28 cellular contexts compared by ENCODE assay signal in genomic region chr5:137096149-137097103, GRCh38.
A peak's percentile ranks its signal among the peaks of the same experiment; 100 is the strongest.
DNase-seq lines count a peak whose midpoint lies in the region; ATAC-seq, FAIRE-seq and TF ChIP-seq lines count a peak whose summit lies in the region.
"Had no signal": no experiment of that assay in that cellular context is flagged by ENCODE, and none has a peak within 500 bp of the region (broad histone marks: within the 10 kb centered on the region; RNA-seq: fewer than 3 reads in every experiment).

No MANE protein-coding gene starts in this region.

- TF ChIP-seq RAD21 in K562 (CRISPR knock-in tag; conservative IDR thresholded peaks at IDR 0.05 in 1 of 2, IDR thresholded peaks at IDR 0.05 in 1 of 2) (no peak), HepG2 (CRISPR knock-in tag; IDR thresholded peaks at IDR 0.05) (no peak)

- POLR2A ChIA-PET in K562 (lab: Yijun Ruan, JAX): interaction anchor here (0.6 to 1.1 kb wide), 2 partner anchors 12 to 146 kb away, joined by 4 to 5 read pairs; no protein-coding TSS in a partner anchor
- POLR2A ChIA-PET in T-cell (lab: Charles Lee): no interaction called here
- POLR2A ChIA-PET in HepG2 (lab: Yijun Ruan, JAX): no interaction called here

- H3K36me3 ChIP-seq in K562 (ENCODE audit: control insufficient read depth, insufficient read depth, low read length): no peaks in the 10 kb centered on the region
- H3K36me3 ChIP-seq in HepG2 (replicated peaks in 1 of 2; ENCODE audit: control insufficient read depth in 1 of 2, insufficient read depth in 2 of 2, low read length in 2 of 2): no peaks in the 10 kb centered on the region
- H3K36me3 ChIP-seq: esophagus squamous epithelium, spleen, thoracic aorta had no signal

- TF ChIP-seq POLR2A in K562 (conservative IDR thresholded peaks at IDR 0.05): no peak
- TF ChIP-seq POLR2A in HepG2 (IDR thresholded peaks at IDR 0.05; ENCODE audit: insufficient read depth in 1 of 2, low read depth in 2 of 2, low read length in 2 of 2): no peak

- intact Hi-C loops in K562 (cut with micrococcal nuclease): no loop called here
- intact Hi-C loops in HepG2 (cut with micrococcal nuclease; ENCODE audit: unreplicated experiment): no loop called here

- BruUV-seq in K562 (replicated peaks; lab: Mats Ljungman, UMichigan) (no TSS peak), HepG2 (replicated peaks; lab: Mats Ljungman, UMichigan) (no TSS peak)

- H3K9ac ChIP-seq in K562 (ENCODE audit: insufficient read depth in 1 of 2, low read depth in 2 of 2, low read length in 2 of 2) (no peak overlapping the region), HepG2 (ENCODE audit: insufficient read depth, low read depth, low read length) (no peak overlapping the region)

- H3K27ac ChIP-seq in K562 (ENCODE audit: extremely low read depth, low read depth, low read length) (no peak overlapping the region), HepG2 (ENCODE audit: extremely low read length, insufficient read depth, low read length) (no peak overlapping the region)
- H3K27ac ChIP-seq: esophagus squamous epithelium, spleen, thoracic aorta had no signal

- no peak overlapping the region for H3K4me3 Mint-ChIP-seq in T-cell
- H3K4me3 Mint-ChIP-seq: activated CD4-positive, alpha-beta T cell treated with anti-CD3 and anti-CD28 coated beads, Interleukin-2, amount 10 ng/mL, durations not matched to agents 24 days and 14 days; activated naive CD4-positive, alpha-beta T cell treated with anti-CD3 and anti-CD28 coated beads, Interleukin-2, amount 50 U/mL, for 24 hours; CD4-positive, alpha-beta memory T cell; naive B cell; T-helper 1 cell treated with Interleukin-12 subunit alpha and Interleukin-12 subunit beta and Interleukin-4 antibody, amounts not matched to agents 30 μg/mL and 1 μg/mL, for 36 hours had no signal

- DNase-seq in AG20443 (ENCODE audit: low spot score) (peak; percentile 60), LHCN-M2 (ENCODE audit: low read depth) (peak; percentile 25), K562 (ENCODE audit: extremely low read depth in 1 of 4, low spot score in 3 of 4) (no peak), kidney glomerular epithelial cell (lab: John Stamatoyannopoulos, UW) (peak; percentile 33), T-cell (no peak), HepG2 (ENCODE audit: low spot score) (no peak), HT-29 (ENCODE audit: low spot score) (no peak)
- no peak for DNase-seq in activated T-cell treated with anti-CD3 and anti-CD28 coated beads, Interleukin-2, amount 50 U/mL, for 1 hour
- DNase-seq: activated CD4-positive, alpha-beta T cell treated with anti-CD3 and anti-CD28 coated beads, Interleukin-2, amount 10 ng/mL, durations not matched to agents 24 days and 14 days; aorta; CD4-positive, alpha-beta memory T cell; DMS153; esophagus squamous epithelium; left colon; MV-4-11; naive B cell; NCI-H226; NCI-H82; OCI-M1; retina; SIG-M5; spleen; stimulated activated CD4-positive, alpha-beta T cell treated with anti-CD3 and anti-CD28 coated beads, Interleukin-4, amount 100 ng/mL, for 1 hour; stimulated activated naive CD4-positive, alpha-beta T cell had no signal

- TF ChIP-seq EP300 in K562 (IDR thresholded peaks at IDR 0.05; ENCODE audit: low read length) (no peak), HepG2 (IDR thresholded peaks at IDR 0.05; ENCODE audit: low read depth in 2 of 2, low read length in 2 of 2) (no peak), HepG2 (CRISPR knock-in tag; IDR thresholded peaks at IDR 0.05; ENCODE audit: borderline replicate concordance) (no peak)

- H3K36me3 Mint-ChIP-seq in T-cell: no peaks in the 10 kb centered on the region
- H3K36me3 Mint-ChIP-seq: activated naive CD4-positive, alpha-beta T cell treated with anti-CD3 and anti-CD28 coated beads, Interleukin-2, amount 50 U/mL, for 24 hours; CD4-positive, alpha-beta memory T cell; naive B cell had no signal

- TF ChIP-seq CTCF in K562 (IDR thresholded peaks at IDR 0.05 in 2 of 3, conservative IDR thresholded peaks at IDR 0.05 in 1 of 3; ENCODE audit: insufficient read depth in 2 of 3, low read depth in 1 of 3, low read length in 3 of 3): no peak
- TF ChIP-seq CTCF in HepG2 (CRISPR knock-in tag; IDR thresholded peaks at IDR 0.05): no peak

- no peaks in the 10 kb centered on the region for H3K9me3 ChIP-seq in K562 (replicated peaks; ENCODE audit: control insufficient read depth, insufficient read depth, low read depth, low read length)
- H3K9me3 ChIP-seq in HepG2 (ENCODE audit: low read length): no peaks in the 10 kb centered on the region
- H3K9me3 ChIP-seq: esophagus squamous epithelium, spleen, thoracic aorta had no signal

- no peak overlapping the region for H3K27ac Mint-ChIP-seq in T-cell
- H3K27ac Mint-ChIP-seq: activated CD4-positive, alpha-beta T cell treated with anti-CD3 and anti-CD28 coated beads, Interleukin-2, amount 10 ng/mL, durations not matched to agents 24 days and 14 days; activated naive CD4-positive, alpha-beta T cell treated with anti-CD3 and anti-CD28 coated beads, Interleukin-2, amount 50 U/mL, for 24 hours; CD4-positive, alpha-beta memory T cell; naive B cell; T-helper 1 cell treated with Interleukin-12 subunit alpha and Interleukin-12 subunit beta and Interleukin-4 antibody, amounts not matched to agents 30 μg/mL and 1 μg/mL, for 36 hours had no signal

- 3% methylated on average over 6 of the region's 6 CpGs for WGBS in K562 (ENCODE audit: insufficient coverage, low coverage, missing lambda C conversion rate)
- WGBS in HepG2 (ENCODE audit: low lambda C conversion rate): 4% methylated on average over 4 of the region's 6 CpGs

- no peaks in the 10 kb centered on the region for H3K4me1 Mint-ChIP-seq in T-cell
- H3K4me1 Mint-ChIP-seq: activated CD4-positive, alpha-beta T cell treated with anti-CD3 and anti-CD28 coated beads, Interleukin-2, amount 10 ng/mL, durations not matched to agents 24 days and 14 days; activated naive CD4-positive, alpha-beta T cell treated with anti-CD3 and anti-CD28 coated beads, Interleukin-2, amount 50 U/mL, for 24 hours; CD4-positive, alpha-beta memory T cell; naive B cell had no signal

- H3K9me1 ChIP-seq in K562 (ENCODE audit: control insufficient read depth, insufficient read depth, low read length): no peaks in the 10 kb centered on the region

- peaks cover 0 to 4% of the 10 kb centered on the region in 2 donors for H3K27me3 Mint-ChIP-seq in T-cell
- H3K27me3 Mint-ChIP-seq: activated CD4-positive, alpha-beta T cell treated with anti-CD3 and anti-CD28 coated beads, Interleukin-2, amount 10 ng/mL, durations not matched to agents 24 days and 14 days; CD4-positive, alpha-beta memory T cell had no signal

- H2AFZ ChIP-seq in K562 (ENCODE audit: low read depth, low read length) (no peak overlapping the region), HepG2 (ENCODE audit: low read length) (no peak overlapping the region)

- ATAC-seq in K562 (no peak), T-cell (replicated peaks in 1 of 4) (no peak), HepG2 (no peak)
- ATAC-seq: GM12878, left colon had no signal

- peaks cover 0 to 4% (median 0%) of the 10 kb centered on the region in 3 donors for H3K9me3 Mint-ChIP-seq in T-cell
- H3K9me3 Mint-ChIP-seq: activated CD4-positive, alpha-beta T cell treated with anti-CD3 and anti-CD28 coated beads, Interleukin-2, amount 10 ng/mL, durations not matched to agents 24 days and 14 days; activated naive CD4-positive, alpha-beta T cell treated with anti-CD3 and anti-CD28 coated beads, Interleukin-2, amount 50 U/mL, for 24 hours; T-helper 1 cell treated with Interleukin-12 subunit alpha and Interleukin-12 subunit beta and Interleukin-4 antibody, amounts not matched to agents 30 μg/mL and 1 μg/mL, for 36 hours had no signal

- H4K20me1 ChIP-seq in K562 (replicated peaks; ENCODE audit: control insufficient read depth, insufficient read depth, low read length) (no peaks in the 10 kb centered on the region), HepG2 (ENCODE audit: insufficient read depth, low read length) (no peaks in the 10 kb centered on the region)

- FAIRE-seq in K562 (lab: Jason Lieb, UNC) (no peak), HepG2 (lab: Jason Lieb, UNC) (no peak)
- FAIRE-seq: GM12878 had no signal

- in situ Hi-C loops in K562 (cut with MboI): no loop called here
- in situ Hi-C loops in HepG2 (cut with HindIII; ENCODE audit: extremely low pct_ligation_motif_present, low pct_unique_long_range_greater_than_20kb): no loop called here

- no peaks in the 10 kb centered on the region for H3K79me2 ChIP-seq in K562 (ENCODE audit: control insufficient read depth, insufficient read depth, low read length)
- no peaks in the 10 kb centered on the region for H3K79me2 ChIP-seq in HepG2 (ENCODE audit: insufficient read depth, low read length)

- H3K4me1 ChIP-seq in K562 (replicated peaks in 1 of 2; ENCODE audit: control insufficient read depth in 2 of 2, insufficient read depth in 2 of 2, low read length in 2 of 2) (no peaks in the 10 kb centered on the region), HepG2 (ENCODE audit: insufficient read depth, low read length) (no peaks in the 10 kb centered on the region)
- H3K4me1 ChIP-seq: esophagus squamous epithelium, spleen had no signal

- CTCF ChIA-PET in K562 (lab: Yijun Ruan, JAX; ENCODE audit: low intra/inter-chr PET ratio): interaction anchor here (0.6 kb wide), 1 partner anchor 8 kb away, joined by 3 read pairs; no protein-coding TSS in a partner anchor
- CTCF ChIA-PET in T-cell (lab: Charles Lee): no interaction called here
- CTCF ChIA-PET in HepG2 (lab: Yijun Ruan, JAX; ENCODE audit: low intra/inter-chr PET ratio, low total read pairs): no interaction called here

- no peaks in the 10 kb centered on the region for H3K27me3 ChIP-seq in K562 (ENCODE audit: control insufficient read depth in 2 of 2, insufficient read depth in 2 of 2, low read length in 2 of 2)
- no peaks in the 10 kb centered on the region for H3K27me3 ChIP-seq in HepG2 (ENCODE audit: control insufficient read depth in 1 of 2, insufficient read depth in 2 of 2, low read length in 2 of 2)
- H3K27me3 ChIP-seq: spleen had no signal

- no peak overlapping the region for H3K4me3 ChIP-seq in K562
- H3K4me3 ChIP-seq in HepG2 (replicated peaks in 1 of 3; ENCODE audit: insufficient read depth in 1 of 3, low read depth in 2 of 3, low read length in 3 of 3): no peak overlapping the region
- H3K4me3 ChIP-seq: esophagus squamous epithelium, GM12878, spleen, thoracic aorta had no signal

- H3K4me2 ChIP-seq in K562 (ENCODE audit: insufficient read depth, low read length) (no peak overlapping the region), HepG2 (ENCODE audit: low read depth, low read length) (no peak overlapping the region)

TF ChIP-seq in K562, 482 proteins besides CTCF, POLR2A, EP300 and RAD21:
- TF ChIP-seq OTX1 (CRISPR knock-in tag; IDR thresholded peaks at IDR 0.05) (no peak), KDM1A (IDR thresholded peaks at IDR 0.05) (no peak), CBFA2T3 (IDR thresholded peaks at IDR 0.05) (no peak), RFX1 (IDR thresholded peaks at IDR 0.05) (peak; percentile 70)

TF ChIP-seq in HepG2, 621 proteins besides CTCF, POLR2A, EP300 and RAD21:
- TF ChIP-seq CHD4 (IDR thresholded peaks at IDR 0.05; ENCODE audit: borderline replicate concordance, low read length) (no peak), YEATS4 (CRISPR knock-in tag; IDR thresholded peaks at IDR 0.05; ENCODE audit: borderline replicate concordance) (no peak)

Comparison
In these comparisons a context has a peak if more than half of its experiments do, and no peak if none do; other contexts are left out.
1. DNase-seq: peak in AG20443 (single experiment), LHCN-M2 (single experiment) and kidney glomerular epithelial cell (single experiment); none in K562 (0 of 4), T-cell (0 of 34), HepG2 (single experiment), activated T-cell treated with anti-CD3 and anti-CD28 coated beads, Interleukin-2, amount 50 U/mL, for 1 hour (single experiment) and HT-29 (single experiment).